8 cellular contexts compared by ENCODE assay signal in genomic region chr1:62912028-62912638, GRCh38.
A peak's percentile ranks its signal among the peaks of the same experiment; 100 is the strongest.
DNase-seq lines count a peak whose midpoint lies in the region; ATAC-seq, FAIRE-seq and TF ChIP-seq lines count a peak whose summit lies in the region.

No MANE protein-coding gene starts in this region.

- no peak for FAIRE-seq in A549 (lab: Jason Lieb, UNC)
- peak; percentile 24 for FAIRE-seq in GM12892 (lab: Jason Lieb, UNC)

- CTCF ChIA-PET in A549 (lab: Yijun Ruan, JAX) (interaction anchor here (0.7 kb wide), 1 partner anchor 23 kb away, joined by 4 read pairs; no protein-coding TSS in a partner anchor), Panc1 (lab: Charles Lee) (no interaction called here)

- H3K4me1 ChIP-seq in A549 (no peaks in the 10 kb centered on the region), Panc1 (ENCODE audit: control insufficient read depth, insufficient read depth, low read length) (no peaks in the 10 kb centered on the region)

- peak; percentile 2 to 7 for DNase-seq in A549 (ENCODE audit: low read depth in 1 of 2, low spot score in 1 of 2)
- DNase-seq in GM12892 (ENCODE audit: insufficient read length): no peak
- no peak for DNase-seq in Panc1 (ENCODE audit: low read depth, low spot score)
- DNase-seq in foreskin melanocyte: peak; percentile 35
- DNase-seq in stimulated activated CD4-positive, alpha-beta T cell treated with anti-CD3 and anti-CD28 coated beads, Interleukin-2, amount 100 ng/mL, for 48 hours: no peak
- no peak for DNase-seq in activated CD4-positive, alpha-beta T cell treated with anti-CD3 and anti-CD28 coated beads, Interleukin-2, amount 50 U/mL, for 48 hours
- DNase-seq in NCI-H2029 treated with DMSO at 0.1 percent for 48 hours (lab: John Stamatoyannopoulos, UW): no peak

- peaks cover 11% of the 10 kb centered on the region; the same call in 1 of the 2 replicates for H3K27me3 ChIP-seq in Panc1 (ENCODE audit: control insufficient read depth, insufficient read depth, low read length)

- peak; percentile 43 for TF ChIP-seq CTCF in A549 (IDR thresholded peaks at IDR 0.05)
- TF ChIP-seq CTCF in Panc1 (IDR thresholded peaks at IDR 0.05): peak; percentile 68; the same call in 1 of the 2 replicates

- H3K36me3 ChIP-seq in Panc1 (ENCODE audit: control insufficient read depth, insufficient read depth, low read length): no peaks in the 10 kb centered on the region

- 0 out of 5 replicates have a peak, but pooled peaks of 1 of the 2 experiments have one; percentile 10 for TF ChIP-seq RAD21 in A549 (conservative IDR thresholded peaks at IDR 0.05 in 1 of 2, IDR thresholded peaks at IDR 0.05 in 1 of 2)

- H3K4me3 ChIP-seq in A549: no peak overlapping the region
- no peak overlapping the region for H3K4me3 ChIP-seq in Panc1 (ENCODE audit: low read depth in 2 of 2, low read length in 2 of 2)

- POLR2A ChIA-PET in A549 (lab: Yijun Ruan, JAX): no interaction called here
- POLR2A ChIA-PET in Panc1 (lab: Charles Lee): no interaction called here

- H3K27ac ChIP-seq in A549 (no peak overlapping the region), Panc1 (ENCODE audit: low read length) (no peak overlapping the region)

- no peak overlapping the region for H3K4me2 ChIP-seq in A549

- ATAC-seq in A549: peak in 1 of 2 experiments; percentile 34; a peak in 1 of 6 replicates
- ATAC-seq in Panc1: no peak
- no peak for ATAC-seq in HG02970 (IDR thresholded peaks at IDR 0.05; ENCODE audit: low FRiP score, unreplicated experiment)

- H3K9me3 ChIP-seq in A549 (no peaks in the 10 kb centered on the region), Panc1 (ENCODE audit: control insufficient read depth, insufficient read depth, low read depth, low read length) (no peaks in the 10 kb centered on the region)

- BruUV-seq in Panc1 (replicated peaks; lab: Mats Ljungman, UMichigan): no TSS peak

- intact Hi-C loops in Panc1 (cut with micrococcal nuclease; ENCODE audit: unreplicated experiment): no loop called here

- in situ Hi-C loops in Panc1 (cut with HindIII; ENCODE audit: low pct_unique_long_range_greater_than_20kb, low sequenced_read_pairs): no loop called here

- TF ChIP-seq EP300 in A549 (IDR thresholded peaks at IDR 0.05): no peak

- TF ChIP-seq POLR2A in A549 (IDR thresholded peaks at IDR 0.05; ENCODE audit: low read length) (no peak), GM12892 (IDR thresholded peaks at IDR 0.05; ENCODE audit: low read depth, low read length) (no peak)

TF ChIP-seq in A549, 52 proteins besides CTCF, POLR2A, EP300 and RAD21:
- TF ChIP-seq FOSL2 (IDR thresholded peaks at IDR 0.05) (no peak), FOSL2 (CRISPR knock-in tag; IDR thresholded peaks at IDR 0.05) (no peak), FOSB (CRISPR knock-in tag; IDR thresholded peaks at IDR 0.05) (no peak), CEBPB (IDR thresholded peaks at IDR 0.05) (no peak), NR3C1 (IDR thresholded peaks at IDR 0.05) (no peak), ZFP36 (IDR thresholded peaks at IDR 0.05; ENCODE audit: borderline replicate concordance, partially characterized antibody) (no peak), TFCP2L1 (CRISPR knock-in tag; IDR thresholded peaks at IDR 0.05) (no peak), JUN (IDR thresholded peaks at IDR 0.05) (no peak), ATOH8 (CRISPR knock-in tag; IDR thresholded peaks at IDR 0.05; ENCODE audit: low read depth) (no peak), RCOR1 (IDR thresholded peaks at IDR 0.05; ENCODE audit: low read depth, low read length) (no peak), MAFK (IDR thresholded peaks at IDR 0.05; ENCODE audit: partially characterized antibody) (no peak), EHF (CRISPR knock-in tag; IDR thresholded peaks at IDR 0.05) (no peak)
- TF ChIP-seq, protein P1, sequence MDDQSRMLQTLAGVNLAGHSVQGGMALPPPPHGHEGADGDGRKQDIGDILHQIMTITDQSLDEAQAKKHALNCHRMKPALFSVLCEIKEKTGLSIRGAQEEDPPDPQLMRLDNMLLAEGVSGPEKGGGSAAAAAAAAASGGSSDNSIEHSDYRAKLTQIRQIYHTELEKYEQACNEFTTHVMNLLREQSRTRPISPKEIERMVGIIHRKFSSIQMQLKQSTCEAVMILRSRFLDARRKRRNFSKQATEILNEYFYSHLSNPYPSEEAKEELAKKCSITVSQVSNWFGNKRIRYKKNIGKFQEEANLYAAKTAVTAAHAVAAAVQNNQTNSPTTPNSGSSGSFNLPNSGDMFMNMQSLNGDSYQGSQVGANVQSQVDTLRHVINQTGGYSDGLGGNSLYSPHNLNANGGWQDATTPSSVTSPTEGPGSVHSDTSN (IDR thresholded peaks at IDR 0.05): no peak
- TF ChIP-seq, protein P2, sequence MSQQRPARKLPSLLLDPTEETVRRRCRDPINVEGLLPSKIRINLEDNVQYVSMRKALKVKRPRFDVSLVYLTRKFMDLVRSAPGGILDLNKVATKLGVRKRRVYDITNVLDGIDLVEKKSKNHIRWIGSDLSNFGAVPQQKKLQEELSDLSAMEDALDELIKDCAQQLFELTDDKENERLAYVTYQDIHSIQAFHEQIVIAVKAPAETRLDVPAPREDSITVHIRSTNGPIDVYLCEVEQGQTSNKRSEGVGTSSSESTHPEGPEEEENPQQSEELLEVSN (IDR thresholded peaks at IDR 0.05; ENCODE audit: borderline replicate concordance, low read depth): no peak
- TF ChIP-seq, protein P3, sequence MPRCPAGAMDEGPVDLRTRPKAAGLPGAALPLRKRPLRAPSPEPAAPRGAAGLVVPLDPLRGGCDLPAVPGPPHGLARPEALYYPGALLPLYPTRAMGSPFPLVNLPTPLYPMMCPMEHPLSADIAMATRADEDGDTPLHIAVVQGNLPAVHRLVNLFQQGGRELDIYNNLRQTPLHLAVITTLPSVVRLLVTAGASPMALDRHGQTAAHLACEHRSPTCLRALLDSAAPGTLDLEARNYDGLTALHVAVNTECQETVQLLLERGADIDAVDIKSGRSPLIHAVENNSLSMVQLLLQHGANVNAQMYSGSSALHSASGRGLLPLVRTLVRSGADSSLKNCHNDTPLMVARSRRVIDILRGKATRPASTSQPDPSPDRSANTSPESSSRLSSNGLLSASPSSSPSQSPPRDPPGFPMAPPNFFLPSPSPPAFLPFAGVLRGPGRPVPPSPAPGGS (IDR thresholded peaks at IDR 0.05): no peak
- TF ChIP-seq, protein P4, sequence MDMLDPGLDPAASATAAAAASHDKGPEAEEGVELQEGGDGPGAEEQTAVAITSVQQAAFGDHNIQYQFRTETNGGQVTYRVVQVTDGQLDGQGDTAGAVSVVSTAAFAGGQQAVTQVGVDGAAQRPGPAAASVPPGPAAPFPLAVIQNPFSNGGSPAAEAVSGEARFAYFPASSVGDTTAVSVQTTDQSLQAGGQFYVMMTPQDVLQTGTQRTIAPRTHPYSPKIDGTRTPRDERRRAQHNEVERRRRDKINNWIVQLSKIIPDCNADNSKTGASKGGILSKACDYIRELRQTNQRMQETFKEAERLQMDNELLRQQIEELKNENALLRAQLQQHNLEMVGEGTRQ (IDR thresholded peaks at IDR 0.05): no peak

Comparison
In these comparisons a context has a peak if more than half of its experiments do, and no peak if none do; other contexts are left out.
1. DNase-seq: peak in A549 (2 of 2) and foreskin melanocyte (single experiment); none in GM12892 (single experiment), Panc1 (single experiment), stimulated activated CD4-positive, alpha-beta T cell treated with anti-CD3 and anti-CD28 coated beads, Interleukin-2, amount 100 ng/mL, for 48 hours (0 of 2), activated CD4-positive, alpha-beta T cell treated with anti-CD3 and anti-CD28 coated beads, Interleukin-2, amount 50 U/mL, for 48 hours (0 of 2) and NCI-H2029 treated with DMSO at 0.1 percent for 48 hours (single experiment).